ENCODE assay signal across 8 cellular contexts in the genomic region with DNA sequence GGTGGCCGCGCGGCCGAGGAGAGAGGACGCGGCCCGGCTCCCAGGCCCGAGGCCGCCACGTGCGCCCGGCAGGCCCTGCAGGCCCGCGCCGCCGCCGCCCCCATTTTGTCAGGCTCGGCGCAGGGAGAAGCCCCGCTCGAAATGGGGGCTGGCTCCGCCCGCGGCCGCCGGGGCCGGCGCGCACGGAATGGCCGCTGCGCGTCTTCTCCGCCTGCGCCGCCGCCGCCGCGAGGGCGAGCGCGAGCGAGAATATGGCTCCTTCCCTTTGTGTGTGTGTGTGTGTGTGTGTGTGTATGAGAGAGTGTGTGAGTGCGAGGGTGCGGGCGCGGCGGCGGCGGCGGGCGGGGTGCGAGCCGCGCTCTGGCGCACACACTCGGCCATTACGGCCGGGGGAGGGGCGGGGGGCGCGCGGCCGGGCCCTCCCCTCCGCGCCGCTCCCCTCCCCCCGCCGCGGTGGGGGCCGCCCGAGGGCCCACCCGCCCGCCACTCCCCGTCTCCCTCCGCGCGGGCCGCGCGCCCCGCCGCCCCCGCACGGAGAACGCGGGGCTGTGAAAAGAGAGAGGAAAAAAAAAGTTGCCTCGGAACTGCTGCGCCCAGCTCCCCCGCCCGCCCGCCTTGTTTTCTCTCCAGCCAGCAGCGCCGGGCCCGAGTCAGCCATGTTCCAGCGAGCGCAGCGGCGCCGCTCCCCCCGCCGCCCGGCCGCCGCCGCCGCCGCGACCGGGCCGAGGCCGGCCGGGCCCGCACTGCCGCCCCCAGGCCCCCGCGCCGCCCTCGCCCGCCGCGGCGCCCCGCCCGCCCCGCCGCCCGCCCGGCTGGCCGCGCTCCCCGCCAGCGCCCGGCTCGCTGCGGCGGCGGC. TPM values are rescaled to one million over a fixed set of nuclear protein-coding genes. Genes with fewer than 3 reads are reported as not detected.
A peak's percentile ranks its signal among the peaks of the same experiment; 100 is the strongest.
DNase-seq lines count a peak whose midpoint lies in the region; ATAC-seq and TF ChIP-seq lines count a peak whose summit lies in the region.

No MANE protein-coding gene starts in this region.

- H3K27me3 ChIP-seq in BE2C, result no peaks in the 10 kb centered on the region
- no peaks in the 10 kb centered on the region for H3K27me3 ChIP-seq in muscle layer of duodenum (ENCODE audit: low read depth, low read length)

- H3K36me3 ChIP-seq in BE2C (peaks cover 36% of the 10 kb centered on the region), muscle layer of duodenum (ENCODE audit: control insufficient read depth in 1 of 2, insufficient read depth in 2 of 2, low read length in 2 of 2) (peaks cover 0 to 14% of the 10 kb centered on the region in 2 donors)

- peak overlapping the region; percentile 99 for H3K27ac ChIP-seq in muscle layer of duodenum (ENCODE audit: low read length)

- peaks cover 46% of the 10 kb centered on the region for H3K36me3 Mint-ChIP-seq in activated T-cell treated with anti-CD3 and anti-CD28 coated beads, Interleukin-2, amount 50 U/mL, for 24 hours (ENCODE audit: low read depth)

- ATAC-seq in HG03439 (IDR thresholded peaks at IDR 0.05; ENCODE audit: unreplicated experiment), result peak; percentile 32
- ATAC-seq in esophagus mucosa, result peak; percentile 78

- no peaks in the 10 kb centered on the region for H3K9me3 Mint-ChIP-seq in activated T-cell treated with anti-CD3 and anti-CD28 coated beads, Interleukin-2, amount 50 U/mL, for 24 hours

- peak overlapping the region; percentile 95 for H3K4me3 Mint-ChIP-seq in activated T-cell treated with anti-CD3 and anti-CD28 coated beads, Interleukin-2, amount 50 U/mL, for 24 hours

- TF ChIP-seq CTCF in BE2C (IDR thresholded peaks at IDR 0.05; ENCODE audit: low read depth, low read length), result no peak

- H3K9me3 ChIP-seq in BE2C (no peaks in the 10 kb centered on the region), muscle layer of duodenum (ENCODE audit: control insufficient read depth in 1 of 2, low read length in 2 of 2) (no peaks in the 10 kb centered on the region)

- DNase-seq in BE2C (peak; percentile 85), NOMO-1 treated with dmso at 0.1 percent for 144 hours (lab: John Stamatoyannopoulos, UW; ENCODE audit: unreplicated experiment) (peak; percentile 59)
- peak; percentile 86 for DNase-seq in activated T-cell treated with anti-CD3 and anti-CD28 coated beads, Interleukin-2, amount 50 U/mL, for 24 hours
- DNase-seq in stimulated activated CD8-positive, alpha-beta memory T cell treated with anti-CD3 and anti-CD28 coated beads, Interleukin-7, amount 100 ng/mL, for 4 hours (ENCODE audit: low read depth in 2 of 2), result peak; percentile 66 to 82

- H3K4me1 ChIP-seq in BE2C, result peaks cover 7% of the 10 kb centered on the region
- peaks cover 0 to 29% of the 10 kb centered on the region in 2 donors for H3K4me1 ChIP-seq in muscle layer of duodenum (ENCODE audit: control insufficient read depth in 1 of 2, insufficient read depth in 2 of 2, low read length in 2 of 2)

- peaks cover 37% of the 10 kb centered on the region for H3K4me1 Mint-ChIP-seq in activated T-cell treated with anti-CD3 and anti-CD28 coated beads, Interleukin-2, amount 50 U/mL, for 24 hours (ENCODE audit: low read depth)

- H3K4me3 ChIP-seq in BE2C (ENCODE audit: low read depth, low read length) (peak overlapping the region; percentile 98), muscle layer of duodenum (ENCODE audit: low read depth in 1 of 2, low read length in 2 of 2) (peak overlapping the region; percentile 75 to 93)

- H3K27me3 Mint-ChIP-seq in activated T-cell treated with anti-CD3 and anti-CD28 coated beads, Interleukin-2, amount 50 U/mL, for 24 hours, result peaks cover 2% of the 10 kb centered on the region

- TF ChIP-seq POLR2A in GM19099 (IDR thresholded peaks at IDR 0.05; ENCODE audit: extremely low read depth, insufficient read length, low read depth), result peak; percentile 53

- peak overlapping the region; percentile 98 for H3K27ac Mint-ChIP-seq in activated T-cell treated with anti-CD3 and anti-CD28 coated beads, Interleukin-2, amount 50 U/mL, for 24 hours

RNA-seq across cellular contexts. Expression of a gene that starts 1.0 kb away (rescaled TPM):
- polyA plus RNA-seq in BE2C (2012; ENCODE audit: insufficient read depth, insufficient read length, low read depth), result 295 TPM
- total RNA-seq in esophagus mucosa, result 271 TPM

RNA-seq across cellular contexts. Expression of a gene that starts 42.4 kb away (rescaled TPM):
- 0.73 TPM for polyA plus RNA-seq in BE2C (2012; ENCODE audit: insufficient read depth, insufficient read length, low read depth)
- not detected for total RNA-seq in esophagus mucosa

Comparison
In these comparisons a context has a peak if more than half of its experiments do, and no peak if none do; other contexts are left out.
1. Peak in every context shown above with its lines: DNase-seq, ATAC-seq, H3K4me3 ChIP-seq and H3K27ac ChIP-seq.